ENCODE assay signal across 28 cellular contexts in the genomic region with DNA sequence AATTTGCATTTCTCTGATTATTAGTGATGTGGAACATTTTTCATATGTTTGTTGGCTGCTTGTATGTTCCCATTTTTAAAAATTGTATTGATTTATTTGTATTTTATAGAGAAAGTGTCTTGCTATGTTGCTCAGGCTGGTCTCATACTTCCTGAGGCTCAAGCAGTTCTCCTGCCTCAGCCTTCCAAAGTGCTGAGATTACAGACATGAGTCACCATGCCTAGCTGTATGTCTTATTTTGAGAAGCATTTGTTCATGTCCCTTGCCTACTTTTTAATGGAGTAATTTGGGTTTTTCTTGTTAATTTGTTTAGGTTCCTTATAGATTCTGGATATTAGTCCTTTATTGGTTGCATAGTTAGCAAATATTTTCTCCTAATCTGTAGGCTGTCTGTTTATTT.
DNase-seq lines count a peak whose midpoint lies in the region; ATAC-seq, FAIRE-seq and TF ChIP-seq lines count a peak whose summit lies in the region.
"Had no signal": no experiment of that assay in that cellular context is flagged by ENCODE, and none has a peak within 500 bp of the region (broad histone marks: within the 10 kb centered on the region; RNA-seq: fewer than 3 reads in every experiment).

No MANE protein-coding gene starts in this region.

- DNase-seq in GM23248 (peak; percentile 39), PC-3 (peak; percentile 69), choroid plexus epithelial cell (ENCODE audit: low read depth) (peak; percentile 32), kidney tubule cell (ENCODE audit: low spot score) (peak; percentile 13), UCSD-AML1 (lab: John Stamatoyannopoulos, UW; ENCODE audit: unreplicated experiment) (no peak), hippocampal formation (lab: John Stamatoyannopoulos, UW) (no peak), D721Med (ENCODE audit: insufficient read length, low spot score) (no peak)
- no peak for DNase-seq in activated CD4-positive, alpha-beta T cell treated with anti-CD3 and anti-CD28 coated beads for 1 hour
- DNase-seq: activated CD4-positive, alpha-beta T cell treated with anti-CD3 and anti-CD28 coated beads, Interleukin-2, amount 10 ng/mL, durations not matched to agents 7 days and 5 days; activated T-cell treated with anti-CD3 and anti-CD28 coated beads, Interleukin-2, amount 50 U/mL, for 24 hours; BE2C; CD8-positive, alpha-beta memory T cell; colonic mucosa; effector memory CD8-positive, alpha-beta T cell; GDM1; KG1; kidney glomerular epithelial cell; NCI-H1436 treated with DMSO at 0.1 percent for 48 hours; NCI-H2107; NCI-H446 treated with DMSO at 0.1 percent for 48 hours; right cardiac atrium; spleen; transverse colon; WERI-Rb-1 had no signal

- in situ Hi-C loops in GM23248 (cut with MboI) = no loop called here

- H3K27me3 ChIP-seq in GM23248 (replicated peaks; ENCODE audit: insufficient read depth) (no peaks in the 10 kb centered on the region), PC-3 (ENCODE audit: low read length) (no peaks in the 10 kb centered on the region)
- H3K27me3 ChIP-seq: BE2C, colonic mucosa, spleen, transverse colon had no signal

- no peak overlapping the region for H3K4me3 ChIP-seq in GM23248
- H3K4me3 ChIP-seq in PC-3 (ENCODE audit: low read length) = no peak overlapping the region
- H3K4me3 ChIP-seq in choroid plexus epithelial cell (ENCODE audit: low read depth, low read length) = no peak overlapping the region
- H3K4me3 ChIP-seq: colonic mucosa, HAP-1, spleen, transverse colon had no signal

- POLR2A ChIA-PET in PC-3 (lab: Charles Lee; ENCODE audit: unreplicated experiment) = no interaction called here

- FAIRE-seq in D721Med (lab: Jason Lieb, UNC) = no peak

- H2AFZ ChIP-seq in GM23248 = no peak overlapping the region
- no peak overlapping the region for H2AFZ ChIP-seq in PC-3 (ENCODE audit: low read length)
- H2AFZ ChIP-seq: parathyroid adenoma had no signal

- H3K27ac ChIP-seq in GM23248 (no peak overlapping the region), PC-3 (ENCODE audit: low read length) (no peak overlapping the region)
- H3K27ac ChIP-seq: colonic mucosa, parathyroid adenoma, spleen, transverse colon, WERI-Rb-1 had no signal

- no peak overlapping the region for H3K9ac ChIP-seq in GM23248
- H3K9ac ChIP-seq in PC-3 (ENCODE audit: low read length) = no peak overlapping the region
- H3K9ac ChIP-seq: parathyroid adenoma had no signal

- no peaks in the 10 kb centered on the region for H3K9me2 ChIP-seq in GM23248 (ENCODE audit: insufficient read depth)
- no peaks in the 10 kb centered on the region for H3K9me2 ChIP-seq in PC-3 (replicated peaks; ENCODE audit: low read length)

- H3K36me3 ChIP-seq in GM23248 (ENCODE audit: low read depth) (no peaks in the 10 kb centered on the region), PC-3 (ENCODE audit: low read depth, low read length) (peaks cover 8% of the 10 kb centered on the region; the same call in 1 of the 2 replicates)
- H3K36me3 ChIP-seq: colonic mucosa, HAP-1, transverse colon, WERI-Rb-1 had no signal

- H4K20me1 ChIP-seq in GM23248 (ENCODE audit: insufficient read depth) = no peaks in the 10 kb centered on the region
- H4K20me1 ChIP-seq in PC-3 (ENCODE audit: low read length) = no peaks in the 10 kb centered on the region

- TF ChIP-seq CTCF in PC-3 (conservative IDR thresholded peaks at IDR 0.05; ENCODE audit: low read depth, low read length) (no peak), choroid plexus epithelial cell (conservative IDR thresholded peaks at IDR 0.05; ENCODE audit: low read depth, low read length) (no peak), D721Med (IDR thresholded peaks at IDR 0.05; ENCODE audit: insufficient read depth, missing control alignments) (no peak)

- H3K4me1 ChIP-seq in GM23248 (ENCODE audit: insufficient read depth) = no peaks in the 10 kb centered on the region
- no peaks in the 10 kb centered on the region for H3K4me1 ChIP-seq in PC-3 (ENCODE audit: insufficient read depth, low read length)
- H3K4me1 ChIP-seq: BE2C, colonic mucosa, HAP-1, parathyroid adenoma, spleen, transverse colon had no signal

- H3F3A ChIP-seq in GM23248 (ENCODE audit: insufficient read depth) (peaks cover 8% of the 10 kb centered on the region; the same call in 1 of the 2 replicates), PC-3 (ENCODE audit: low read length, unreplicated experiment) (no peaks in the 10 kb centered on the region)

- intact Hi-C loops in PC-3 (cut with micrococcal nuclease) = no loop called here

- H3K9me3 ChIP-seq in GM23248 (ENCODE audit: low read depth) (no peaks in the 10 kb centered on the region), PC-3 (ENCODE audit: low read length) (no peaks in the 10 kb centered on the region)
- H3K9me3 ChIP-seq: BE2C, colonic mucosa, HAP-1, spleen, transverse colon had no signal

- peak; percentile 88 for ATAC-seq in PC-3
- ATAC-seq: effector memory CD8-positive, alpha-beta T cell; esophagus mucosa; right cardiac atrium; Right ventricle myocardium inferior had no signal

- CTCF ChIA-PET in PC-3 (lab: Charles Lee) = no interaction called here

- H3K4me2 ChIP-seq in GM23248 (ENCODE audit: unreplicated experiment) (no peak overlapping the region), PC-3 (ENCODE audit: low read length) (no peak overlapping the region)

- no peaks in the 10 kb centered on the region for H3K79me2 ChIP-seq in GM23248 (ENCODE audit: insufficient read depth)
- H3K79me2 ChIP-seq in PC-3 (ENCODE audit: low read length) = no peaks in the 10 kb centered on the region
- H3K79me2 ChIP-seq: parathyroid adenoma had no signal

- no TSS peak for BruUV-seq in PC-3 (replicated peaks; lab: Mats Ljungman, UMichigan)

Comparison
In these comparisons a context has a peak if more than half of its experiments do, and no peak if none do; other contexts are left out.
1. DNase-seq: peak in GM23248 (single experiment), PC-3 (single experiment), choroid plexus epithelial cell (single experiment) and kidney tubule cell (single experiment); none in activated CD4-positive, alpha-beta T cell treated with anti-CD3 and anti-CD28 coated beads for 1 hour (single experiment), UCSD-AML1 (single experiment), hippocampal formation (0 of 2) and D721Med (single experiment).